In the genomic region with DNA sequence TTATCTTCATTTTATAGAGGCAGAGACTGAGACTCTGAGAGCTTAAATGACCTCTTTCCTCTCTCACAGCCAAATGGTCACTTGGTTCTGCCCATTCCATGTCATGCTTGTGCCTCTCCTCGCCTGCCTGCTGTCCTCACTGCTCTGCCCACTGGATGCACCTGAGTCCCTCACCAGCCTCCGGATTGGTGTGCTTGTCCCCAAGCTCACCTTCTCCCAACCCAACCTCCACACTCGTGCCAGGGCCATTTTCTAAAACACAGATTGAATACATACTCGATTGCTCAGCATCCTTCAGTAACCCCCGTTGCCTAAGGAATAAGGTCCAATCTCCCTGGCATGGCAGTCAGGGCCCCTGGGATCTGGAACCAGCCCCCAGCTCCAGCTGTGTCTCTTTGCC, we compare ENCODE assay signal across 28 cellular contexts.
"Had no signal": no experiment of that assay in that cellular context is flagged by ENCODE, and none has a peak within 500 bp of the region (broad histone marks: within the 10 kb centered on the region; RNA-seq: fewer than 3 reads in every experiment).

No MANE protein-coding gene starts in this region.

- DNase-seq: activated CD4-positive, alpha-beta memory T cell treated with anti-CD3 and anti-CD28 coated beads for 36 hours; activated CD4-positive, alpha-beta T cell treated with anti-CD3 and anti-CD28 coated beads for 36 hours; activated CD4-positive, alpha-beta T cell treated with anti-CD3 and anti-CD28 coated beads, Interleukin-2, amount 10 ng/mL, durations not matched to agents 24 days and 14 days; activated CD4-positive, CD25-positive, alpha-beta regulatory T cell; activated CD4-positive, CD25-positive, alpha-beta regulatory T cell treated with anti-CD3 and anti-CD28 coated beads, Interleukin-2, amount 50 U/mL, for 72 hours; activated CD8-positive, alpha-beta memory T cell treated with anti-CD3 and anti-CD28 coated beads, Interleukin-2, amount 10 ng/mL, durations not matched to agents 7 days and 5 days; activated CD8-positive, alpha-beta memory T cell treated with anti-CD3 and anti-CD28 coated beads, Interleukin-2, amount 50 U/mL, for 4 hours; activated CD8-positive, alpha-beta T cell treated with anti-CD3 and anti-CD28 coated beads, Interleukin-2, amount 10 ng/mL, durations not matched to agents 7 days and 5 days; activated gamma-delta T cell treated with Interleukin-2 at 50 U/mL for 16 hours; activated naive CD4-positive, alpha-beta T cell treated with anti-CD3 and anti-CD28 coated beads, Interleukin-2, amount 50 U/mL, for 16 hours; activated naive CD4-positive, alpha-beta T cell treated with Interleukin-2 at 50 U/mL for 16 hours; activated T-cell treated with anti-CD3 and anti-CD28 coated beads, Interleukin-2, amount 50 U/mL, for 1 hour; activated T-cell treated with anti-CD3 and anti-CD28 coated beads, Interleukin-2, amount 50 U/mL, for 48 hours; amniotic stem cell; anterior cingulate cortex; brain microvascular endothelial cell; caudate nucleus; colonic mucosa; effector CD8-positive, alpha-beta T cell; esophagus squamous epithelium; foreskin melanocyte; head of caudate nucleus; T-helper 2 cell had no signal

- ATAC-seq: activated CD4-positive, alpha-beta T cell treated with anti-CD3 and anti-CD28 coated beads for 36 hours; activated CD8-positive, alpha-beta memory T cell treated with anti-CD3 and anti-CD28 coated beads, Interleukin-2, amount 10 ng/mL, durations not matched to agents 7 days and 5 days; activated CD8-positive, alpha-beta T cell treated with anti-CD3 and anti-CD28 coated beads, Interleukin-2, amount 10 ng/mL, durations not matched to agents 7 days and 5 days had no signal

- H3K27me3 ChIP-seq: colonic mucosa had no signal

- FAIRE-seq: astrocyte, bronchial epithelial cell, endometrium, endothelial cell of umbilical vein had no signal

- H3K4me1 ChIP-seq: colonic mucosa had no signal

- H3K36me3 ChIP-seq: brain microvascular endothelial cell, colonic mucosa, esophagus squamous epithelium had no signal

- H3K27ac ChIP-seq: brain microvascular endothelial cell, colonic mucosa, epithelial cell of prostate, esophagus squamous epithelium had no signal

- H3K9me3 ChIP-seq: colonic mucosa, esophagus squamous epithelium had no signal

- H3K4me3 ChIP-seq: colonic mucosa, esophagus squamous epithelium had no signal
